In the genomic region with DNA sequence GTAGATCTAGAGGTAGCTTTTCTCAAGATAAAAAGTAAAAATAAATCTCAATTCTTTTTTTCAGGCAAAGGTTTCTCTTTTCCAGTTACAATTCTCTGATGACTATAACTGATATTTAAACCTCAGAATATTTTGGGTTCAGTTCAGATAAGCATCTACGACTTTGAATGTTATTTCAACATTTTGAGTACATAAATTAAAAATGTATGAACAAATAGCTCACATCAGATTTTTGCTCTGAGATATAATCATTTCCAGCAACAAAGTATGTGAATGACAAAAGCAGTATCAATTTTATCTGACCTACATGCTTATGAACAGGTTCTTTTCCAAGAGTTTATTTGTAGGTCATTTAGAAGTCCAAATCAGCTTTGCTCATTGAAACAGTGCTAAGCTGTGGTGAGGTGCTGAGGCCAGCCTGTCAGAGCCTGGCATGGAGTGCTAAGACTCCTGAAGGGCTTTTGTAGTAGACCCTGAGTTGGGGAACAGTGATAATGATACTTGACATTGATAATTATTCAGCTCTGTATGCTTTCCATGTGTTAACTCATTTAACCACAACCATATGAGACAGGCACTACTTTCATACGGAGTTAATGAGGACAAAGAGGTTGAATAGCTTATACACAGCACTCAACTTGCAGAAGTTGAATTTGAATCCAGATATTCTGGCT, we compare ENCODE assay signal across 21 cellular contexts.
DNase-seq lines count a peak whose midpoint lies in the region; ATAC-seq and TF ChIP-seq lines count a peak whose summit lies in the region.
"Had no signal": no experiment of that assay in that cellular context is flagged by ENCODE, and none has a peak within 500 bp of the region (broad histone marks: within the 10 kb centered on the region; RNA-seq: fewer than 3 reads in every experiment).

No MANE protein-coding gene starts in this region.

- H3K27ac ChIP-seq in VCaP (peak overlapping the region; percentile 97), testis (peak overlapping the region; percentile 5 to 21)
- H3K27ac ChIP-seq: A549 had no signal

- H3K4me3 ChIP-seq in testis = no peak overlapping the region
- H3K4me3 ChIP-seq: A549, K562 had no signal

- DNase-seq in activated naive CD8-positive, alpha-beta T cell treated with anti-CD3 and anti-CD28 coated beads, Interleukin-2, amount 50 U/mL, for 24 hours = no peak
- DNase-seq in activated naive CD8-positive, alpha-beta T cell treated with anti-CD3 and anti-CD28 coated beads for 36 hours = no peak
- DNase-seq in mesothelial cell of epicardium (ENCODE audit: low spot score in 2 of 2, unreplicated experiment in 2 of 2) = no peak
- DNase-seq in testis = no peak
- DNase-seq in AG08395 (ENCODE audit: low spot score) = no peak
- DNase-seq in Right ventricle myocardium superior = no peak
- DNase-seq: AML-193; Calu3; CD4-positive, CD25-positive, alpha-beta regulatory T cell; DMS79 treated with DMSO at 0.1 percent for 48 hours; GF-D8; NCI-H146; NCI-H2107; NCI-H446; NCI-H82; SHP77 had no signal

- H3K27me3 ChIP-seq in testis = no peaks in the 10 kb centered on the region

- no peaks in the 10 kb centered on the region for H3K36me3 Mint-ChIP-seq in activated naive CD8-positive, alpha-beta T cell treated with anti-CD3 and anti-CD28 coated beads, Interleukin-2, amount 50 U/mL, for 24 hours (ENCODE audit: low read depth)
- peaks cover 2% of the 10 kb centered on the region for H3K36me3 Mint-ChIP-seq in activated naive CD8-positive, alpha-beta T cell treated with anti-CD3 and anti-CD28 coated beads for 36 hours
- H3K36me3 Mint-ChIP-seq in mesothelial cell of epicardium = peaks cover 11% of the 10 kb centered on the region

- no peak overlapping the region for H3K27ac Mint-ChIP-seq in activated naive CD8-positive, alpha-beta T cell treated with anti-CD3 and anti-CD28 coated beads, Interleukin-2, amount 50 U/mL, for 24 hours
- no peak overlapping the region for H3K27ac Mint-ChIP-seq in activated naive CD8-positive, alpha-beta T cell treated with anti-CD3 and anti-CD28 coated beads for 36 hours
- H3K27ac Mint-ChIP-seq in mesothelial cell of epicardium = peak overlapping the region; percentile 66
- H3K27ac Mint-ChIP-seq: CD4-positive, CD25-positive, alpha-beta regulatory T cell had no signal

- H3K4me1 Mint-ChIP-seq in activated naive CD8-positive, alpha-beta T cell treated with anti-CD3 and anti-CD28 coated beads, Interleukin-2, amount 50 U/mL, for 24 hours = no peaks in the 10 kb centered on the region
- no peaks in the 10 kb centered on the region for H3K4me1 Mint-ChIP-seq in activated naive CD8-positive, alpha-beta T cell treated with anti-CD3 and anti-CD28 coated beads for 36 hours
- H3K4me1 Mint-ChIP-seq in mesothelial cell of epicardium = peaks cover 31% of the 10 kb centered on the region
- H3K4me1 Mint-ChIP-seq: CD4-positive, CD25-positive, alpha-beta regulatory T cell had no signal

- TF ChIP-seq CTCF in VCaP (conservative IDR thresholded peaks at IDR 0.05) (no peak), mesothelial cell of epicardium (IDR thresholded peaks at IDR 0.05; ENCODE audit: unreplicated experiment) (no peak), testis (IDR thresholded peaks at IDR 0.05) (no peak)

- H3K4me1 ChIP-seq in testis = peaks cover 16% of the 10 kb centered on the region
- H3K4me1 ChIP-seq: A549 had no signal

- intact Hi-C loops in testis (cut with DNase I; ENCODE audit: low total_unique reads) (loop anchor here (10.0 kb wide), 1 partner anchor 757 kb away; a partner anchor contains a TSS), Right ventricle myocardium superior (cut with DNase I) (loop anchor here (10.0 kb wide), 1 partner anchor 757 kb away; a partner anchor contains a TSS)

- H3K27me3 Mint-ChIP-seq in activated naive CD8-positive, alpha-beta T cell treated with anti-CD3 and anti-CD28 coated beads, Interleukin-2, amount 50 U/mL, for 24 hours = no peaks in the 10 kb centered on the region
- H3K27me3 Mint-ChIP-seq in activated naive CD8-positive, alpha-beta T cell treated with anti-CD3 and anti-CD28 coated beads for 36 hours = no peaks in the 10 kb centered on the region
- H3K27me3 Mint-ChIP-seq in mesothelial cell of epicardium (ENCODE audit: low read depth) = no peaks in the 10 kb centered on the region

- H3K36me3 ChIP-seq in testis (ENCODE audit: low read depth, missing control alignments) = no peaks in the 10 kb centered on the region

- no peak overlapping the region for H3K4me3 Mint-ChIP-seq in activated naive CD8-positive, alpha-beta T cell treated with anti-CD3 and anti-CD28 coated beads, Interleukin-2, amount 50 U/mL, for 24 hours
- no peak overlapping the region for H3K4me3 Mint-ChIP-seq in activated naive CD8-positive, alpha-beta T cell treated with anti-CD3 and anti-CD28 coated beads for 36 hours
- H3K4me3 Mint-ChIP-seq in mesothelial cell of epicardium = no peak overlapping the region
- H3K4me3 Mint-ChIP-seq: CD4-positive, CD25-positive, alpha-beta regulatory T cell had no signal

- peak; percentile 40 for ATAC-seq in activated naive CD8-positive, alpha-beta T cell treated with anti-CD3 and anti-CD28 coated beads, Interleukin-2, amount 50 U/mL, for 24 hours
- no peak for ATAC-seq in Right ventricle myocardium superior (ENCODE audit: poor library complexity)
- no peak for ATAC-seq in HG02623 (IDR thresholded peaks at IDR 0.05; ENCODE audit: unreplicated experiment)
- ATAC-seq: A549, K562, Panc1 had no signal

- no peak for TF ChIP-seq POLR2A in testis (IDR thresholded peaks at IDR 0.05)

- no peaks in the 10 kb centered on the region for H3K9me3 ChIP-seq in testis

- WGBS in testis, 2 donors = 70 to 81% methylated on average over 2 of the region's 2 CpGs

- H3K9me3 Mint-ChIP-seq in activated naive CD8-positive, alpha-beta T cell treated with anti-CD3 and anti-CD28 coated beads, Interleukin-2, amount 50 U/mL, for 24 hours = peaks cover 7% of the 10 kb centered on the region
- H3K9me3 Mint-ChIP-seq in activated naive CD8-positive, alpha-beta T cell treated with anti-CD3 and anti-CD28 coated beads for 36 hours = peaks cover 8% of the 10 kb centered on the region
- H3K9me3 Mint-ChIP-seq in mesothelial cell of epicardium = peaks cover 21% of the 10 kb centered on the region
- H3K9me3 Mint-ChIP-seq: CD4-positive, CD25-positive, alpha-beta regulatory T cell had no signal
